Comparison of ENCODE assay signal across 14 cellular contexts in genomic region chrX:118595501-118596042, GRCh38.
DNase-seq lines count a peak whose midpoint lies in the region; ATAC-seq and TF ChIP-seq lines count a peak whose summit lies in the region.
"Had no signal": no experiment of that assay in that cellular context is flagged by ENCODE, and none has a peak within 500 bp of the region (broad histone marks: within the 10 kb centered on the region; RNA-seq: fewer than 3 reads in every experiment).

No MANE protein-coding gene starts in this region.

- H3K9me3 Mint-ChIP-seq in effector memory CD8-positive, alpha-beta T cell: no peaks in the 10 kb centered on the region
- H3K9me3 Mint-ChIP-seq: GM23338 had no signal

- H3K27ac ChIP-seq in right atrium auricular region (no peak overlapping the region), subcutaneous abdominal adipose tissue (ENCODE audit: low read depth, low read length) (peak overlapping the region; percentile 7), dorsolateral prefrontal cortex (no peak overlapping the region)
- H3K27ac ChIP-seq: parathyroid adenoma had no signal

- no peaks in the 10 kb centered on the region for H3K4me1 ChIP-seq in right atrium auricular region
- peaks cover 0 to 9% (median 7%) of the 10 kb centered on the region in 5 donors for H3K4me1 ChIP-seq in subcutaneous abdominal adipose tissue (ENCODE audit: control insufficient read depth in 5 of 5, insufficient read depth in 5 of 5, low read length in 5 of 5)
- H3K4me1 ChIP-seq: parathyroid adenoma had no signal

- H3K27me3 Mint-ChIP-seq in effector memory CD8-positive, alpha-beta T cell: no peaks in the 10 kb centered on the region

- DNase-seq in Right ventricle myocardium inferior (ENCODE audit: missing footprints): no peak
- no peak for DNase-seq in right atrium auricular region (ENCODE audit: low spot score)
- DNase-seq in NCI-H187 treated with DMSO at 0.1 percent for 48 hours (lab: John Stamatoyannopoulos, UW): peak; percentile 28
- DNase-seq in effector memory CD8-positive, alpha-beta T cell: no peak
- DNase-seq in dorsolateral prefrontal cortex: no peak
- no peak for DNase-seq in SKM-1 treated with dmso at 0.1 percent for 144 hours (lab: John Stamatoyannopoulos, UW; ENCODE audit: unreplicated experiment)
- DNase-seq: activated CD4-positive, alpha-beta T cell treated with anti-CD3 and anti-CD28 coated beads, Interleukin-2, amount 50 U/mL, for 4 hours; esophagus squamous epithelium; GDM1; NCI-H526 had no signal

- no peak overlapping the region for H3K9ac ChIP-seq in subcutaneous abdominal adipose tissue (ENCODE audit: low read length in 5 of 5)
- H3K9ac ChIP-seq: parathyroid adenoma had no signal

- H3K4me3 Mint-ChIP-seq in effector memory CD8-positive, alpha-beta T cell: no peak overlapping the region
- H3K4me3 Mint-ChIP-seq: GM23338 had no signal

- H3K36me3 Mint-ChIP-seq in effector memory CD8-positive, alpha-beta T cell (ENCODE audit: insufficient read depth): peaks cover 63% of the 10 kb centered on the region

- TF ChIP-seq CTCF in right atrium auricular region (IDR thresholded peaks at IDR 0.05): no peak
- TF ChIP-seq CTCF in dorsolateral prefrontal cortex (IDR thresholded peaks at IDR 0.05 in 54 of 56, conservative IDR thresholded peaks at IDR 0.05 in 2 of 56; ENCODE audit: low read depth in 1 of 56, partially characterized antibody in 56 of 56): no peak

- H3K4me1 Mint-ChIP-seq in effector memory CD8-positive, alpha-beta T cell (ENCODE audit: low read depth in 2 of 2): peaks cover 1% of the 10 kb centered on the region in 2 donors

- ATAC-seq in Right ventricle myocardium inferior (peak; percentile 57), HG03196 (IDR thresholded peaks at IDR 0.05; ENCODE audit: unreplicated experiment) (no peak)
- no peak for ATAC-seq in effector memory CD8-positive, alpha-beta T cell (replicated peaks)
- ATAC-seq: GM23338 had no signal

- H3K4me3 ChIP-seq in right atrium auricular region: no peak overlapping the region
- no peak overlapping the region for H3K4me3 ChIP-seq in subcutaneous abdominal adipose tissue (ENCODE audit: low read depth in 1 of 5, low read length in 5 of 5)
- H3K4me3 ChIP-seq in dorsolateral prefrontal cortex: no peak overlapping the region
- H3K4me3 ChIP-seq: esophagus squamous epithelium, GM23338 had no signal

- peak overlapping the region; percentile 41 to 78 for H3K27ac Mint-ChIP-seq in effector memory CD8-positive, alpha-beta T cell
- H3K27ac Mint-ChIP-seq: GM23338 had no signal

- no peaks in the 10 kb centered on the region for H3K27me3 ChIP-seq in right atrium auricular region
- peaks cover 0 to 6% (median 0%) of the 10 kb centered on the region in 5 donors for H3K27me3 ChIP-seq in subcutaneous abdominal adipose tissue (ENCODE audit: control insufficient read depth in 5 of 5, insufficient read depth in 4 of 5, low read length in 5 of 5)
- H3K27me3 ChIP-seq in dorsolateral prefrontal cortex: peaks cover 0 to 75% (median 16%) of the 10 kb centered on the region in 45 donors
- H3K27me3 ChIP-seq: esophagus squamous epithelium had no signal

- intact Hi-C loops in Right ventricle myocardium inferior (cut with DNase I): no loop called here
- intact Hi-C loops in dorsolateral prefrontal cortex (cut with DNase I): loop anchor here in 1 of 2 donors (10.0 kb wide), 1 partner anchor 101 kb away; the partner anchor contains the start of gene DOCK11

- no peaks in the 10 kb centered on the region for H3K36me3 ChIP-seq in right atrium auricular region
- H3K36me3 ChIP-seq in subcutaneous abdominal adipose tissue (ENCODE audit: control insufficient read depth in 5 of 5, insufficient read depth in 5 of 5, low read length in 5 of 5): peaks cover 9 to 31% (median 18%) of the 10 kb centered on the region in 5 donors
- H3K36me3 ChIP-seq: esophagus squamous epithelium had no signal

- no peaks in the 10 kb centered on the region for H3K9me3 ChIP-seq in right atrium auricular region
- no peaks in the 10 kb centered on the region for H3K9me3 ChIP-seq in subcutaneous abdominal adipose tissue (ENCODE audit: control insufficient read depth in 5 of 5, low read length in 5 of 5)
- H3K9me3 ChIP-seq: esophagus squamous epithelium had no signal
